ENCODE assay signal across 1 cellular context in genomic region chr10:125190414-125190813, GRCh38.
TF ChIP-seq lines count a peak whose summit lies in the region.

No MANE protein-coding gene starts in this region.

TF ChIP-seq in H1, 55 proteins besides CTCF, POLR2A, EP300 and RAD21:
- TF ChIP-seq TAF7 (optimal IDR thresholded peaks at IDR 0.05; ENCODE audit: borderline replicate concordance, low read depth, low read length) = no peak
- no peak for TF ChIP-seq CTBP2 (IDR thresholded peaks at IDR 0.05; ENCODE audit: borderline replicate concordance, insufficient read depth, insufficient read length, low read length)
- TF ChIP-seq NANOG (IDR thresholded peaks at IDR 0.05; ENCODE audit: insufficient read depth, low read depth, low read length, poor library complexity, severe bottlenecking) = no peak
- no peak for TF ChIP-seq CBX8 (IDR thresholded peaks at IDR 0.05; ENCODE audit: borderline replicate concordance, low read depth, low read length)
